11 cellular contexts compared by ENCODE assay signal in the genomic region with DNA sequence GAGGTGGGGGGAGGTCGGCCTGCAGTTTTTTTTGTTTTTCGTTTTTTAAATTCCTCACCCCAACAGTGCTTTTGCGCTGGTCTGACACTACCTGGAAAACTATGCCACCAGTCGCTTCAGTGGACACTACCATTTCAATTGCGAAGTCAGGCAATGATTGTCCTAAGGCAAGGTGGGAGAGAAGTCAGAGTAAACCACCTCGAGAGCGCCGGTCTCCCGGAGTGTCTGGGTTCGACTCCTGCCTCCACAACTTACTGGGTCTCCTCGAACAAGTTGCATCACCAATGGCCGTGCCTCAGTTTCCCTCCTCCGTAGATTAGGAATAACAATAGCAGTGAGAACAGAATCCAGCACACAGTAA. TPM values are rescaled to one million over a fixed set of nuclear protein-coding genes. Genes with fewer than 3 reads are reported as not detected.
DNase-seq lines count a peak whose midpoint lies in the region; ATAC-seq and TF ChIP-seq lines count a peak whose summit lies in the region.
"Had no signal": no experiment of that assay in that cellular context is flagged by ENCODE, and none has a peak within 500 bp of the region (broad histone marks: within the 10 kb centered on the region; RNA-seq: fewer than 3 reads in every experiment).

No MANE protein-coding gene starts in this region.

- peaks cover 70% of the 10 kb centered on the region for H3K27me3 Mint-ChIP-seq in activated T-cell treated with anti-CD3 and anti-CD28 coated beads, Interleukin-2, amount 50 U/mL, for 24 hours
- H3K27me3 Mint-ChIP-seq in type B pancreatic cell = no peaks in the 10 kb centered on the region

- peak overlapping the region; percentile 91 for H3K4me3 ChIP-seq in coronary artery
- peak overlapping the region; percentile 48 for H3K4me3 ChIP-seq in mesodermal cell (ENCODE audit: extremely low read depth, insufficient read depth, low read length, poor library complexity, severe bottlenecking)
- H3K4me3 ChIP-seq: SJCRH30 had no signal

- no peaks in the 10 kb centered on the region for H3K9me3 Mint-ChIP-seq in activated T-cell treated with anti-CD3 and anti-CD28 coated beads, Interleukin-2, amount 50 U/mL, for 24 hours
- peaks cover 5% of the 10 kb centered on the region for H3K9me3 Mint-ChIP-seq in type B pancreatic cell

- peak overlapping the region; percentile 26 to 46 for H3K27ac ChIP-seq in coronary artery
- no peak overlapping the region for H3K27ac ChIP-seq in mesodermal cell (ENCODE audit: low read depth, low read length, severe bottlenecking)
- H3K27ac ChIP-seq: epithelial cell of prostate, SJCRH30 had no signal

- H3K4me3 Mint-ChIP-seq in activated T-cell treated with anti-CD3 and anti-CD28 coated beads, Interleukin-2, amount 50 U/mL, for 24 hours = peak overlapping the region; percentile 69
- H3K4me3 Mint-ChIP-seq in type B pancreatic cell = peak overlapping the region; percentile 91

- H3K9me3 ChIP-seq in mesodermal cell (ENCODE audit: control insufficient read depth, low read length) = no peaks in the 10 kb centered on the region
- H3K9me3 ChIP-seq: SJCRH30 had no signal

- DNase-seq in activated T-cell treated with anti-CD3 and anti-CD28 coated beads, Interleukin-2, amount 50 U/mL, for 24 hours = no peak
- DNase-seq in activated T-cell treated with anti-CD3 and anti-CD28 coated beads, Interleukin-2, amount 50 U/mL, for 1 hour = no peak
- DNase-seq in coronary artery (ENCODE audit: low spot score) = no peak
- no peak for DNase-seq in type B pancreatic cell (ENCODE audit: extremely low spot score, unreplicated experiment)
- DNase-seq in occipital lobe (lab: John Stamatoyannopoulos, UW) = no peak
- DNase-seq in NCI-H1105 (lab: John Stamatoyannopoulos, UW) = no peak
- DNase-seq: DND-41, SJCRH30 had no signal

- H3K36me3 ChIP-seq in mesodermal cell (ENCODE audit: control insufficient read depth, insufficient read depth, low read length) = no peaks in the 10 kb centered on the region
- H3K36me3 ChIP-seq: SJCRH30 had no signal

- peaks cover 4% of the 10 kb centered on the region for H3K4me1 Mint-ChIP-seq in activated T-cell treated with anti-CD3 and anti-CD28 coated beads, Interleukin-2, amount 50 U/mL, for 24 hours (ENCODE audit: low read depth)
- peaks cover 31% of the 10 kb centered on the region for H3K4me1 Mint-ChIP-seq in type B pancreatic cell (ENCODE audit: unreplicated experiment)

- no peak overlapping the region for H3K27ac Mint-ChIP-seq in activated T-cell treated with anti-CD3 and anti-CD28 coated beads, Interleukin-2, amount 50 U/mL, for 24 hours
- H3K27ac Mint-ChIP-seq in type B pancreatic cell = peak overlapping the region; percentile 73

- no peak for ATAC-seq in GM21526 (IDR thresholded peaks at IDR 0.05; ENCODE audit: low FRiP score, unreplicated experiment)

- H3K4me1 ChIP-seq in mesodermal cell (ENCODE audit: control insufficient read depth, insufficient read depth, low read length, poor library complexity, severe bottlenecking) = no peaks in the 10 kb centered on the region

- 58 to 65% methylated on average over 9 to 12 of the region's 13 CpGs for WGBS in mesodermal cell (ENCODE audit: insufficient coverage in 2 of 2), 2 experiments

- TF ChIP-seq CTCF in coronary artery (IDR thresholded peaks at IDR 0.05) = no peak
- TF ChIP-seq CTCF in type B pancreatic cell (conservative IDR thresholded peaks at IDR 0.05) = no peak

- H3K36me3 Mint-ChIP-seq in activated T-cell treated with anti-CD3 and anti-CD28 coated beads, Interleukin-2, amount 50 U/mL, for 24 hours (ENCODE audit: low read depth) = no peaks in the 10 kb centered on the region
- no peaks in the 10 kb centered on the region for H3K36me3 Mint-ChIP-seq in type B pancreatic cell

RNA-seq across cellular contexts. Expression of a gene that starts 0.6 kb away (rescaled TPM):
- polyA plus RNA-seq in mesodermal cell (2013, experiment 1 of 2) = 1.8 TPM
- 1.8 TPM for polyA plus RNA-seq in mesodermal cell (2013, experiment 2 of 2)
- total RNA-seq in type B pancreatic cell (ENCODE audit: low replicate concordance) (19.5 and 33.9 TPM in 2 replicates), occipital lobe (2.2 TPM)
